Comparison of ENCODE assay signal across 1 cellular context in genomic region chr16:89393731-89394406, GRCh38.
TF ChIP-seq lines count a peak whose summit lies in the region.

No MANE protein-coding gene starts in this region.

TF ChIP-seq in HepG2, 621 proteins besides CTCF, POLR2A, EP300 and RAD21 (continued from another document and continues in another):
- no peak for TF ChIP-seq ZNF646 (CRISPR knock-in tag; IDR thresholded peaks at IDR 0.05)
- TF ChIP-seq HDAC1 (CRISPR knock-in tag; IDR thresholded peaks at IDR 0.05) = no peak
- TF ChIP-seq ZBTB37 (CRISPR knock-in tag; IDR thresholded peaks at IDR 0.05) = no peak
- TF ChIP-seq TOE1 (CRISPR knock-in tag; IDR thresholded peaks at IDR 0.05) = no peak
- no peak for TF ChIP-seq ZNF335 (CRISPR knock-in tag; IDR thresholded peaks at IDR 0.05)
- no peak for TF ChIP-seq SP1 (IDR thresholded peaks at IDR 0.05)
- TF ChIP-seq SP1 (CRISPR knock-in tag; IDR thresholded peaks at IDR 0.05) = no peak
- TF ChIP-seq GLI4 (CRISPR knock-in tag; IDR thresholded peaks at IDR 0.05; ENCODE audit: borderline replicate concordance) = no peak
- no peak for TF ChIP-seq THAP11 (CRISPR knock-in tag; IDR thresholded peaks at IDR 0.05)
- TF ChIP-seq GZF1 (CRISPR knock-in tag; IDR thresholded peaks at IDR 0.05) = no peak
- TF ChIP-seq ZFP1 (CRISPR knock-in tag; IDR thresholded peaks at IDR 0.05) = no peak
- TF ChIP-seq ZNF770 (CRISPR knock-in tag; IDR thresholded peaks at IDR 0.05) = no peak
- no peak for TF ChIP-seq CREM (IDR thresholded peaks at IDR 0.05)
- TF ChIP-seq CREM (CRISPR knock-in tag; IDR thresholded peaks at IDR 0.05) = no peak
- TF ChIP-seq RBM39 (IDR thresholded peaks at IDR 0.05; ENCODE audit: low read depth, low read length, poor library complexity, severe bottlenecking) = no peak
- TF ChIP-seq MBNL3 (CRISPR knock-in tag; conservative IDR thresholded peaks at IDR 0.05) = no peak
- TF ChIP-seq ESRRA (CRISPR knock-in tag; IDR thresholded peaks at IDR 0.05; ENCODE audit: low read depth) = no peak
- no peak for TF ChIP-seq HNRNPH1 (optimal IDR thresholded peaks at IDR 0.05; ENCODE audit: low read depth, low read length)
- TF ChIP-seq IKZF4 (CRISPR knock-in tag; IDR thresholded peaks at IDR 0.05; ENCODE audit: borderline replicate concordance, low read depth, not compliant biosample characterization) = no peak
- no peak for TF ChIP-seq ISL2 (CRISPR knock-in tag; IDR thresholded peaks at IDR 0.05)
- no peak for TF ChIP-seq ZNF503 (CRISPR knock-in tag; IDR thresholded peaks at IDR 0.05)
- TF ChIP-seq MTA1 (CRISPR knock-in tag; IDR thresholded peaks at IDR 0.05; ENCODE audit: borderline replicate concordance) = peak; percentile 57; the same call in 1 of the 2 replicates
- TF ChIP-seq LCORL (IDR thresholded peaks at IDR 0.05) = no peak
- no peak for TF ChIP-seq LCORL (CRISPR knock-in tag; IDR thresholded peaks at IDR 0.05)
- TF ChIP-seq NR2F2 (IDR thresholded peaks at IDR 0.05; ENCODE audit: borderline replicate concordance, low read depth) = no peak
- no peak for TF ChIP-seq ZNF672 (CRISPR knock-in tag; IDR thresholded peaks at IDR 0.05)
- TF ChIP-seq DBP (CRISPR knock-in tag; IDR thresholded peaks at IDR 0.05; ENCODE audit: not compliant biosample characterization) = no peak
- TF ChIP-seq GTF2F1 (IDR thresholded peaks at IDR 0.05; ENCODE audit: low read length) = no peak
- no peak for TF ChIP-seq NKX3-1 (CRISPR knock-in tag; IDR thresholded peaks at IDR 0.05)
- TF ChIP-seq ZBTB20 (CRISPR knock-in tag; IDR thresholded peaks at IDR 0.05; ENCODE audit: borderline replicate concordance, low read depth) = no peak
- TF ChIP-seq RXRB (CRISPR knock-in tag; IDR thresholded peaks at IDR 0.05; ENCODE audit: borderline replicate concordance) = 0 out of 2 replicates have a peak, but pooled peaks have one; percentile 24
- TF ChIP-seq KDM3A (CRISPR knock-in tag; IDR thresholded peaks at IDR 0.05; ENCODE audit: low read depth) = no peak
- TF ChIP-seq PRDM4 (CRISPR knock-in tag; IDR thresholded peaks at IDR 0.05; ENCODE audit: borderline replicate concordance) = no peak
- TF ChIP-seq ZNF792 (CRISPR knock-in tag; IDR thresholded peaks at IDR 0.05) = no peak
- no peak for TF ChIP-seq ZNF17 (CRISPR knock-in tag; IDR thresholded peaks at IDR 0.05)
- TF ChIP-seq ZNF777 (CRISPR knock-in tag; IDR thresholded peaks at IDR 0.05) = no peak
- TF ChIP-seq ZNF883 (CRISPR knock-in tag; IDR thresholded peaks at IDR 0.05; ENCODE audit: not compliant biosample characterization) = no peak
- TF ChIP-seq ZNF512 (CRISPR knock-in tag; IDR thresholded peaks at IDR 0.05) = no peak
- no peak for TF ChIP-seq ZBTB3 (CRISPR knock-in tag; IDR thresholded peaks at IDR 0.05; ENCODE audit: borderline replicate concordance, low read depth)
- TF ChIP-seq HMG20A (CRISPR knock-in tag; IDR thresholded peaks at IDR 0.05; ENCODE audit: borderline replicate concordance) = no peak
- TF ChIP-seq ZNF274 (CRISPR knock-in tag; IDR thresholded peaks at IDR 0.05) = 0 out of 2 replicates have a peak, but pooled peaks have one; percentile 8
- no peak for TF ChIP-seq TSC22D2 (CRISPR knock-in tag; IDR thresholded peaks at IDR 0.05; ENCODE audit: borderline replicate concordance)
- no peak for TF ChIP-seq THRA (CRISPR knock-in tag; IDR thresholded peaks at IDR 0.05; ENCODE audit: borderline replicate concordance)
- peak; percentile 93 for TF ChIP-seq ZNF3 (CRISPR knock-in tag; IDR thresholded peaks at IDR 0.05)
- TF ChIP-seq SRY (CRISPR knock-in tag; IDR thresholded peaks at IDR 0.05) = no peak
- no peak for TF ChIP-seq ZNF547 (CRISPR knock-in tag; IDR thresholded peaks at IDR 0.05)
- TF ChIP-seq ARHGAP35 (CRISPR knock-in tag; IDR thresholded peaks at IDR 0.05; ENCODE audit: borderline replicate concordance) = no peak
- TF ChIP-seq MAFK (conservative IDR thresholded peaks at IDR 0.05 in 1 of 2, IDR thresholded peaks at IDR 0.05 in 1 of 2; ENCODE audit: low read length in 2 of 2) = no peak
- no peak for TF ChIP-seq ZNF121 (CRISPR knock-in tag; IDR thresholded peaks at IDR 0.05)
- TF ChIP-seq ZNF652 (CRISPR knock-in tag; IDR thresholded peaks at IDR 0.05; ENCODE audit: borderline replicate concordance, low read depth) = no peak
- TF ChIP-seq CCDC6 (CRISPR knock-in tag; IDR thresholded peaks at IDR 0.05) = no peak
- no peak for TF ChIP-seq ZNF619 (CRISPR knock-in tag; IDR thresholded peaks at IDR 0.05)
- TF ChIP-seq ZSCAN30 (CRISPR knock-in tag; IDR thresholded peaks at IDR 0.05) = no peak
- no peak for TF ChIP-seq RORA (CRISPR knock-in tag; IDR thresholded peaks at IDR 0.05)
- no peak for TF ChIP-seq ZBTB42 (CRISPR knock-in tag; IDR thresholded peaks at IDR 0.05)
- no peak for TF ChIP-seq NBN (conservative IDR thresholded peaks at IDR 0.05)
